In the genomic region with DNA sequence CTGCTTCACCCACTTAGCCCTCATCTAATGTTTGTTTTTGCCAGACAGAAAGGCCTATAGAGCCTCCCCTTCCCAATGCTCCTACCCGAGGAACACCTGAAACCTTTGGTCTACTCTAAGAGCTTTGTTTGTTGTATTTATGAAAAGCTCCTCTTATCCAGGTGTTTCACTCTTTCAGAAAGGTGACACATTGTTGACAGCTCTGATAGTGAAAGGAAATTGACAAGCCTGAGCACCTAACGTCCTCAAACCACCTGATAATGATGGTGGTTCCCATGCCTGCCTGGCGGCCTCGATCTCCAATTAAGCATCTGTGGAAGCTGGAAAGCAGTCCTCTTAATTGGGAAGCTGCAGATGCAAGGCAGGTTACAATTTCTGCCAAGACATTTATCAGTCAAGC, we compare ENCODE assay signal across 16 cellular contexts.
DNase-seq lines count a peak whose midpoint lies in the region; ATAC-seq and TF ChIP-seq lines count a peak whose summit lies in the region.
"Had no signal": no experiment of that assay in that cellular context is flagged by ENCODE, and none has a peak within 500 bp of the region (broad histone marks: within the 10 kb centered on the region; RNA-seq: fewer than 3 reads in every experiment).

No MANE protein-coding gene starts in this region.

- no peak overlapping the region for H3K27ac Mint-ChIP-seq in CD8-positive, alpha-beta T cell

- no peaks in the 10 kb centered on the region for H3K27me3 Mint-ChIP-seq in CD8-positive, alpha-beta T cell (ENCODE audit: low read depth)

- H3K9me3 Mint-ChIP-seq in CD8-positive, alpha-beta T cell = no peaks in the 10 kb centered on the region

- no peak for TF ChIP-seq CTCF in CD8-positive, alpha-beta T cell (IDR thresholded peaks at IDR 0.05)

- H3K4me1 Mint-ChIP-seq in CD8-positive, alpha-beta T cell (ENCODE audit: low read depth) = no peaks in the 10 kb centered on the region

- DNase-seq in NCI-H2171 treated with DMSO at 0.1 percent for 48 hours (lab: John Stamatoyannopoulos, UW) (peak; percentile 25), NCI-H2171 (lab: John Stamatoyannopoulos, UW) (no peak), NCI-H2107 treated with DMSO at 0.1 percent for 48 hours (lab: John Stamatoyannopoulos, UW; ENCODE audit: unreplicated experiment) (peak; percentile 96), SK-N-DZ (ENCODE audit: low spot score) (peak; percentile 19), KG1 (lab: John Stamatoyannopoulos, UW) (no peak)
- DNase-seq in CD8-positive, alpha-beta T cell = no peak
- DNase-seq: activated CD4-positive, alpha-beta T cell treated with anti-CD3 and anti-CD28 coated beads for 48 hours; effector memory CD4-positive, alpha-beta T cell; islet precursor cell; MG63; NCI-H446; stimulated activated CD4-positive, alpha-beta T cell treated with anti-CD3 and anti-CD28 coated beads, Interleukin-12 subunit alpha, Interleukin-12 subunit beta, amount 100 ng/mL, for 4 hours had no signal

- intact Hi-C loops in CD8-positive, alpha-beta T cell (cut with DNase I, micrococcal nuclease) = no loop called here

- ATAC-seq in CD8-positive, alpha-beta T cell = no peak
- ATAC-seq in GM21723 (IDR thresholded peaks at IDR 0.05; ENCODE audit: unreplicated experiment) = no peak
- no peak for ATAC-seq in GM19467 (IDR thresholded peaks at IDR 0.05; ENCODE audit: unreplicated experiment)
- ATAC-seq: esophagus mucosa had no signal

- CTCF ChIA-PET in CD8-positive, alpha-beta T cell (lab: Charles Lee) = no interaction called here

- H3K36me3 ChIP-seq in CD8-positive, alpha-beta T cell (ENCODE audit: insufficient read depth, low read length) = no peaks in the 10 kb centered on the region
- H3K36me3 ChIP-seq: MG63 had no signal

- POLR2A ChIA-PET in CD8-positive, alpha-beta T cell (lab: Charles Lee) = no interaction called here

- no peak overlapping the region for H3K4me3 Mint-ChIP-seq in CD8-positive, alpha-beta T cell

- no peaks in the 10 kb centered on the region for H3K27me3 ChIP-seq in CD8-positive, alpha-beta T cell (ENCODE audit: insufficient read depth, low read length)
- H3K27me3 ChIP-seq: MG63 had no signal

- no peaks in the 10 kb centered on the region for H3K36me3 Mint-ChIP-seq in CD8-positive, alpha-beta T cell

- no peaks in the 10 kb centered on the region for H3K9me3 ChIP-seq in CD8-positive, alpha-beta T cell (ENCODE audit: low read length)
- H3K9me3 ChIP-seq: MG63 had no signal

- no peak overlapping the region for H3K27ac ChIP-seq in CD8-positive, alpha-beta T cell (ENCODE audit: low read depth, low read length)

- no peaks in the 10 kb centered on the region for H3K4me1 ChIP-seq in CD8-positive, alpha-beta T cell (ENCODE audit: insufficient read depth, low read length)

- no peak overlapping the region for H3K4me3 ChIP-seq in CD8-positive, alpha-beta T cell (ENCODE audit: low read depth, low read length)
- H3K4me3 ChIP-seq: lung, MG63 had no signal

Comparison
In these comparisons a context has a peak if more than half of its experiments do, and no peak if none do; other contexts are left out.
1. DNase-seq: peak in NCI-H2171 treated with DMSO at 0.1 percent for 48 hours (single experiment), NCI-H2107 treated with DMSO at 0.1 percent for 48 hours (single experiment) and SK-N-DZ (single experiment); none in NCI-H2171 (single experiment), CD8-positive, alpha-beta T cell (0 of 7) and KG1 (single experiment).